In genomic region chr1:170075186-170075585, GRCh38 we compare ENCODE assay signal across 8 cellular contexts. TPM values are rescaled to one million over a fixed set of nuclear protein-coding genes. Genes with fewer than 3 reads are reported as not detected.
A peak's percentile ranks its signal among the peaks of the same experiment; 100 is the strongest.
DNase-seq lines count a peak whose midpoint lies in the region; ATAC-seq and TF ChIP-seq lines count a peak whose summit lies in the region.

No MANE protein-coding gene starts in this region.

- peaks cover 32% of the 10 kb centered on the region for H3K4me1 ChIP-seq in cardiac muscle cell (ENCODE audit: low read depth)
- peaks cover 4 to 12% of the 10 kb centered on the region in 2 donors for H3K4me1 ChIP-seq in mucosa of rectum (ENCODE audit: control insufficient read depth in 2 of 2, insufficient read depth in 2 of 2, low read length in 2 of 2)
- peaks cover 0 to 3% of the 10 kb centered on the region in 2 donors for H3K4me1 ChIP-seq in aorta (ENCODE audit: control insufficient read depth in 1 of 2, insufficient read depth in 2 of 2, low read length in 2 of 2)

- POLR2A ChIA-PET in MCF 10A (lab: Yijun Ruan, JAX) = interaction anchor here (1.0 to 5.9 kb wide), 5 partner anchors 12 to 181 kb away, joined by 3 to 47 read pairs (median 8); partner anchors contain the start of gene SCYL3

- H3K36me3 Mint-ChIP-seq in MCF 10A (ENCODE audit: insufficient read depth, unreplicated experiment) = peaks cover 5% of the 10 kb centered on the region

- H3K27ac ChIP-seq in cardiac muscle cell (peak overlapping the region; percentile 81), mucosa of rectum (ENCODE audit: low read depth in 2 of 2, low read length in 2 of 2) (peak overlapping the region in 1 of 2 donors; percentile 90), aorta (ENCODE audit: low read depth in 1 of 2, low read length in 2 of 2) (no peak overlapping the region)

- H3K9me3 Mint-ChIP-seq in MCF 10A (ENCODE audit: unreplicated experiment) = peaks cover 7% of the 10 kb centered on the region

- peak overlapping the region; percentile 83 for H3K27ac Mint-ChIP-seq in MCF 10A (ENCODE audit: low read depth, unreplicated experiment)

- WGBS in aorta, 2 donors = 78 to 83% methylated on average over 3 of the region's 3 CpGs

- TF ChIP-seq CTCF in cardiac muscle cell (IDR thresholded peaks at IDR 0.05; ENCODE audit: low read depth, low read length) (no peak), MCF 10A (IDR thresholded peaks at IDR 0.05; ENCODE audit: unreplicated experiment) (no peak)

- H3K4me1 Mint-ChIP-seq in MCF 10A (ENCODE audit: insufficient read depth, unreplicated experiment) = peaks cover 27% of the 10 kb centered on the region

- no peak for DNase-seq in cardiac muscle cell (ENCODE audit: low read depth in 1 of 2, low spot score in 1 of 2)
- DNase-seq in Right ventricle myocardium inferior (ENCODE audit: missing footprints) = no peak
- no peak for DNase-seq in MCF 10A (ENCODE audit: unreplicated experiment)
- DNase-seq in aorta = peak in 1 of 2 donors; percentile 46
- DNase-seq in stimulated activated CD8-positive, alpha-beta memory T cell treated with anti-CD3 and anti-CD28 coated beads, Interleukin-4, amount 100 ng/mL, for 48 hours = no peak
- no peak for DNase-seq in NCI-H128 (lab: John Stamatoyannopoulos, UW; ENCODE audit: unreplicated experiment)
- DNase-seq in activated CD4-positive, CD25-positive, alpha-beta regulatory T cell treated with anti-CD3 and anti-CD28 coated beads, Interleukin-2, amount 50 U/mL, for 72 hours = no peak

- CTCF ChIA-PET in MCF 10A (lab: Yijun Ruan, JAX) = interaction anchor here (0.7 to 2.4 kb wide), 17 partner anchors 11 to 853 kb away, joined by 3 to 13 read pairs (median 3); no protein-coding TSS in a partner anchor

- H3K4me3 Mint-ChIP-seq in MCF 10A (ENCODE audit: unreplicated experiment) = peak overlapping the region; percentile 84

- H3K4me3 ChIP-seq in cardiac muscle cell (peak overlapping the region; percentile 16), mucosa of rectum (ENCODE audit: low read length in 2 of 2) (peak overlapping the region; percentile 97 to 98), aorta (ENCODE audit: low read length in 2 of 2) (peak overlapping the region; percentile 53 to 54)

- ATAC-seq in Right ventricle myocardium inferior = no peak
- no peak for ATAC-seq in aorta (ENCODE audit: low FRiP score)

- no TSS peak for BruUV-seq in MCF 10A (replicated peaks; lab: Mats Ljungman, UMichigan)

- H3K9me3 ChIP-seq in cardiac muscle cell (ENCODE audit: low read depth) (no peaks in the 10 kb centered on the region), mucosa of rectum (ENCODE audit: control insufficient read depth in 2 of 2, low read length in 2 of 2) (peaks cover 3 to 4% of the 10 kb centered on the region in 2 donors), aorta (ENCODE audit: control insufficient read depth, low read length) (peaks cover 2% of the 10 kb centered on the region)

- H3K27me3 Mint-ChIP-seq in MCF 10A (ENCODE audit: insufficient read depth, unreplicated experiment) = no peaks in the 10 kb centered on the region

- intact Hi-C loops in Right ventricle myocardium inferior (cut with DNase I) (loop anchor here (2.0 to 10.0 kb wide), 2 partner anchors 70 to 340 kb away; partner anchors contain the start of gene NTMT2), MCF 10A (cut with micrococcal nuclease) (loop anchor here (2.0 to 10.0 kb wide), 2 partner anchors 146 to 630 kb away; no protein-coding TSS in a partner anchor), aorta (cut with DNase I) (loop anchor here (10.0 kb wide), 2 partner anchors 340 to 590 kb away; partner anchors contain the start of gene PRRX1 (in 1 of the 2))

- H3K36me3 ChIP-seq in cardiac muscle cell (no peaks in the 10 kb centered on the region), mucosa of rectum (ENCODE audit: control insufficient read depth in 2 of 2, insufficient read depth in 2 of 2, low read length in 2 of 2) (no peaks in the 10 kb centered on the region), aorta (ENCODE audit: control insufficient read depth in 1 of 2, insufficient read depth in 2 of 2, low read length in 1 of 2) (no peaks in the 10 kb centered on the region)

- H3K27me3 ChIP-seq in cardiac muscle cell (no peaks in the 10 kb centered on the region), mucosa of rectum (ENCODE audit: control insufficient read depth in 2 of 2, insufficient read depth in 2 of 2, low read length in 2 of 2) (no peaks in the 10 kb centered on the region), aorta (ENCODE audit: control insufficient read depth in 1 of 2, insufficient read depth in 2 of 2, low read length in 1 of 2) (no peaks in the 10 kb centered on the region)

- H3K9ac ChIP-seq in mucosa of rectum (ENCODE audit: low read depth in 1 of 2, low read length in 2 of 2) = peak overlapping the region; percentile 80 to 89

RNA-seq across cellular contexts. Expression of gene KIFAP3, which starts 0.7 kb away (rescaled TPM):
- 58.8 and 60.6 TPM in 2 replicates for total RNA-seq in cardiac muscle cell
- polyA plus RNA-seq in cardiac muscle cell = 73.2 and 75.8 TPM in 2 replicates
- total RNA-seq in Right ventricle myocardium inferior = 31.0 TPM
- total RNA-seq in MCF 10A (2022) = 29.2 and 41.1 TPM in 2 replicates
- 10 to 100 TPM; 36.0 to 38.7 TPM for total RNA-seq in aorta
- 10 to 100 TPM in 1 of 2 donors, 1 to 10 TPM in 1; 7.6 to 14.7 TPM for polyA plus RNA-seq in aorta

Comparison
In these comparisons a context has a peak if more than half of its experiments do, and no peak if none do; other contexts are left out.
1. H3K4me3 ChIP-seq: peak in every context shown above with its lines; median percentile 98 in mucosa of rectum; 54 in aorta; 16 in cardiac muscle cell.